Comparison of ENCODE assay signal across 2 cellular contexts in the genomic region with DNA sequence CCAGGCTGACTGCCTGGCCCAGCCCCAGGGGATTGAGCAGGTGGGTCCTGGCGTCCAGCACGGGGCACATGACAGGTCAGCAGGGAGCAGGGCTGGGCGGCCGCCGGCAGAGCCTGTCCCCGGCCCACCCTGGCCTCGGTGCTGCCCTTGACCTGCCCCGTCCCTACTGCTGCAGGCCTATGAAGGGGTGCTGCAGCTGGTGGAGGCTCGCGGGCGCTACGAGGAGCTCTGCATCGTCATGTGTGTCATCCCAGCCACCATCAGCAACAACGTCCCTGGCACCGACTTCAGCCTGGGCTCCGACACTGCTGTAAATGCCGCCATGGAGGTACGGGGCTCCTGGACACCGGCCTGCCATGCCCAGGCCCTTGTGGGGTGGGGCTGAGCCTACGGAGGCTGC.
TF ChIP-seq lines count a peak whose summit lies in the region.

No MANE protein-coding gene starts in this region.

TF ChIP-seq in GM12878, 131 proteins besides CTCF, POLR2A, EP300 and RAD21:
- TF ChIP-seq POLR2AphosphoS2 (IDR thresholded peaks at IDR 0.05; ENCODE audit: low read depth, low read length): 0 out of 2 replicates have a peak, but pooled peaks have one; percentile 11
- no peak for TF ChIP-seq SUZ12 (IDR thresholded peaks at IDR 0.05; ENCODE audit: unreplicated experiment)

TF ChIP-seq in K562, 482 proteins besides CTCF, POLR2A, EP300 and RAD21:
- TF ChIP-seq U2AF1 (optimal IDR thresholded peaks at IDR 0.05; ENCODE audit: low read depth, low read length) (no peak), DMBX1 (CRISPR knock-in tag; IDR thresholded peaks at IDR 0.05; ENCODE audit: borderline replicate concordance) (no peak), POLR2G (IDR thresholded peaks at IDR 0.05; ENCODE audit: low read depth, low read length) (0 out of 2 replicates have a peak, but pooled peaks have one; percentile 22), MEF2A (IDR thresholded peaks at IDR 0.05; ENCODE audit: control insufficient read depth, low read depth, low read length) (no peak), SMARCE1 (IDR thresholded peaks at IDR 0.05) (no peak), HMG20A (CRISPR knock-in tag; conservative IDR thresholded peaks at IDR 0.05) (no peak), EP400 (IDR thresholded peaks at IDR 0.05) (no peak)
- TF ChIP-seq, protein P1, sequence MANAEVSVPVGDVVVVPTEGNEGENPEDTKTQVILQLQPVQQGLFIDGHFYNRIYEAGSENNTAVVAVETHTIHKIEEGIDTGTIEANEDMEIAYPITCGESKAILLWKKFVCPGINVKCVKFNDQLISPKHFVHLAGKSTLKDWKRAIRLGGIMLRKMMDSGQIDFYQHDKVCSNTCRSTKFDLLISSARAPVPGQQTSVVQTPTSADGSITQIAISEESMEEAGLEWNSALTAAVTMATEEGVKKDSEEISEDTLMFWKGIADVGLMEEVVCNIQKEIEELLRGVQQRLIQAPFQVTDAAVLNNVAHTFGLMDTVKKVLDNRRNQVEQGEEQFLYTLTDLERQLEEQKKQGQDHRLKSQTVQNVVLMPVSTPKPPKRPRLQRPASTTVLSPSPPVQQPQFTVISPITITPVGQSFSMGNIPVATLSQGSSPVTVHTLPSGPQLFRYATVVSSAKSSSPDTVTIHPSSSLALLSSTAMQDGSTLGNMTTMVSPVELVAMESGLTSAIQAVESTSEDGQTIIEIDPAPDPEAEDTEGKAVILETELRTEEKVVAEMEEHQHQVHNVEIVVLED (CRISPR knock-in tag; IDR thresholded peaks at IDR 0.05): no peak
